1 cellular context compared by ENCODE assay signal in the genomic region with DNA sequence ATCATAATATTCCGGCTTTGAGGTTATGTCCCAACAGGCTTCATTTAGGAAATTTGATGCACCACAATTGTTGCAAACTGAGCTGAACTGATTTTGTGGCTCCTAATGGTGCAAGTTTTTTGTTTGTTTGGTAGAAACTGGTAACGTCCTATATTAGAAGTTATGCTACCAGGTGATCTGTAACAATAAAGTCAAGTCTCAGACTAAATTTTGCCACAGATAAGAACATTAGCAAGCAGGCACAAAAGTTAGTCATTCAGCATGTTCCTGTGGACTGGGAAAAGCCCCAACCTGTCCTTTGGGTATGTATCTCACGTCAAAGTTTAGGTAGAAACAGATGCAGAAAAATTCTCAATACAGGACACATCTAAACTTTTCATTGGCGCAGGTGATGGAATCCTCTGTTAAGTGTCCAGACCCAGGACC.
TF ChIP-seq lines count a peak whose summit lies in the region.

No MANE protein-coding gene starts in this region.

TF ChIP-seq in GM23338, 12 proteins besides CTCF, POLR2A, EP300 and RAD21 (continued from another document):
- TF ChIP-seq, protein P1, sequence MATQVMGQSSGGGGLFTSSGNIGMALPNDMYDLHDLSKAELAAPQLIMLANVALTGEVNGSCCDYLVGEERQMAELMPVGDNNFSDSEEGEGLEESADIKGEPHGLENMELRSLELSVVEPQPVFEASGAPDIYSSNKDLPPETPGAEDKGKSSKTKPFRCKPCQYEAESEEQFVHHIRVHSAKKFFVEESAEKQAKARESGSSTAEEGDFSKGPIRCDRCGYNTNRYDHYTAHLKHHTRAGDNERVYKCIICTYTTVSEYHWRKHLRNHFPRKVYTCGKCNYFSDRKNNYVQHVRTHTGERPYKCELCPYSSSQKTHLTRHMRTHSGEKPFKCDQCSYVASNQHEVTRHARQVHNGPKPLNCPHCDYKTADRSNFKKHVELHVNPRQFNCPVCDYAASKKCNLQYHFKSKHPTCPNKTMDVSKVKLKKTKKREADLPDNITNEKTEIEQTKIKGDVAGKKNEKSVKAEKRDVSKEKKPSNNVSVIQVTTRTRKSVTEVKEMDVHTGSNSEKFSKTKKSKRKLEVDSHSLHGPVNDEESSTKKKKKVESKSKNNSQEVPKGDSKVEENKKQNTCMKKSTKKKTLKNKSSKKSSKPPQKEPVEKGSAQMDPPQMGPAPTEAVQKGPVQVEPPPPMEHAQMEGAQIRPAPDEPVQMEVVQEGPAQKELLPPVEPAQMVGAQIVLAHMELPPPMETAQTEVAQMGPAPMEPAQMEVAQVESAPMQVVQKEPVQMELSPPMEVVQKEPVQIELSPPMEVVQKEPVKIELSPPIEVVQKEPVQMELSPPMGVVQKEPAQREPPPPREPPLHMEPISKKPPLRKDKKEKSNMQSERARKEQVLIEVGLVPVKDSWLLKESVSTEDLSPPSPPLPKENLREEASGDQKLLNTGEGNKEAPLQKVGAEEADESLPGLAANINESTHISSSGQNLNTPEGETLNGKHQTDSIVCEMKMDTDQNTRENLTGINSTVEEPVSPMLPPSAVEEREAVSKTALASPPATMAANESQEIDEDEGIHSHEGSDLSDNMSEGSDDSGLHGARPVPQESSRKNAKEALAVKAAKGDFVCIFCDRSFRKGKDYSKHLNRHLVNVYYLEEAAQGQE (IDR thresholded peaks at IDR 0.05; ENCODE audit: unreplicated experiment) = no peak
